ENCODE assay signal across 8 cellular contexts in genomic region chr15:85168642-85169173, GRCh38.
DNase-seq lines count a peak whose midpoint lies in the region; FAIRE-seq and TF ChIP-seq lines count a peak whose summit lies in the region.

No MANE protein-coding gene starts in this region.

- no peaks in the 10 kb centered on the region for H3K9me2 ChIP-seq in OCI-LY7 (ENCODE audit: insufficient read depth, low read length)

- no peak overlapping the region for H3K9ac ChIP-seq in astrocyte (ENCODE audit: low read length)

- POLR2A ChIA-PET in OCI-LY7 (lab: Charles Lee): interaction anchor here (0.6 to 0.8 kb wide), 2 partner anchors 212 to 412 kb away, joined by 3 read pairs; no protein-coding TSS in a partner anchor

- no peak for DNase-seq in AG10803 (ENCODE audit: low read depth)
- DNase-seq in H4 (ENCODE audit: low spot score): peak; percentile 18
- peak; percentile 47 for DNase-seq in OCI-LY7 (ENCODE audit: low spot score)
- DNase-seq in astrocyte (ENCODE audit: low read depth): no peak
- DNase-seq in kidney epithelial cell (ENCODE audit: low read depth): no peak
- DNase-seq in stimulated activated CD8-positive, alpha-beta memory T cell treated with anti-CD3 and anti-CD28 coated beads, Interleukin-15, amount 100 ng/mL, for 1 hour (ENCODE audit: low read depth): peak; percentile 18
- no peak for DNase-seq in RKO (ENCODE audit: low spot score)
- DNase-seq in MV-4-11 (lab: John Stamatoyannopoulos, UW): no peak

- no peak for FAIRE-seq in astrocyte (lab: Jason Lieb, UNC)

- no peak overlapping the region for H3K4me3 Mint-ChIP-seq in astrocyte (ENCODE audit: unreplicated experiment)

- H3K4me1 ChIP-seq in OCI-LY7 (ENCODE audit: insufficient read depth, low read length, poor library complexity, severe bottlenecking): no peaks in the 10 kb centered on the region
- peaks cover 6% of the 10 kb centered on the region for H3K4me1 ChIP-seq in astrocyte (ENCODE audit: insufficient read depth, low read length)

- H3K27me3 ChIP-seq in astrocyte (ENCODE audit: insufficient read depth, low read length) (no peaks in the 10 kb centered on the region), kidney epithelial cell (ENCODE audit: control insufficient read depth, insufficient read depth, low read length) (no peaks in the 10 kb centered on the region)

- H3K4me3 ChIP-seq in AG10803 (ENCODE audit: low read length) (no peak overlapping the region), OCI-LY7 (ENCODE audit: low read depth, low read length, poor library complexity, severe bottlenecking) (no peak overlapping the region), astrocyte (ENCODE audit: insufficient read depth, low read depth, low read length) (peak overlapping the region; percentile 39), kidney epithelial cell (ENCODE audit: low read depth, low read length) (peak overlapping the region; percentile 29)

- CTCF ChIA-PET in OCI-LY7 (lab: Charles Lee; ENCODE audit: unreplicated experiment): no interaction called here

- H3K9me3 Mint-ChIP-seq in astrocyte (ENCODE audit: unreplicated experiment): peaks cover 40% of the 10 kb centered on the region

- intact Hi-C loops in OCI-LY7 (cut with micrococcal nuclease; ENCODE audit: unreplicated experiment): loop anchor here (10.0 kb wide), 2 partner anchors 324 to 584 kb away; no protein-coding TSS in a partner anchor

- H3K79me2 ChIP-seq in OCI-LY7 (ENCODE audit: insufficient read depth, low read depth, low read length): no peaks in the 10 kb centered on the region
- no peaks in the 10 kb centered on the region for H3K79me2 ChIP-seq in astrocyte (ENCODE audit: insufficient read depth, low read length)

- H3K4me2 ChIP-seq in OCI-LY7 (ENCODE audit: low read length): peak overlapping the region; percentile 48; the same call in 1 of the 2 replicates
- H3K4me2 ChIP-seq in astrocyte (ENCODE audit: low read length): peak overlapping the region; percentile 80

- H3K27me3 Mint-ChIP-seq in astrocyte (ENCODE audit: low read depth, unreplicated experiment): no peaks in the 10 kb centered on the region

- H3K36me3 Mint-ChIP-seq in astrocyte (ENCODE audit: low read depth, unreplicated experiment): peaks cover 6% of the 10 kb centered on the region

- no peaks in the 10 kb centered on the region for H3K4me1 Mint-ChIP-seq in astrocyte (ENCODE audit: low read depth, unreplicated experiment)

- no peaks in the 10 kb centered on the region for H3K36me3 ChIP-seq in OCI-LY7 (ENCODE audit: insufficient read depth, low read length)
- H3K36me3 ChIP-seq in astrocyte (ENCODE audit: insufficient read depth, low read length): no peaks in the 10 kb centered on the region
- H3K36me3 ChIP-seq in kidney epithelial cell (ENCODE audit: control insufficient read depth, insufficient read depth, low read length): no peaks in the 10 kb centered on the region

- H3K27ac ChIP-seq in OCI-LY7 (ENCODE audit: low read depth, low read length, poor library complexity, severe bottlenecking) (no peak overlapping the region), astrocyte (ENCODE audit: low read depth, low read length) (no peak overlapping the region)

- H4K20me1 ChIP-seq in OCI-LY7 (ENCODE audit: insufficient read depth, low read length) (no peaks in the 10 kb centered on the region), astrocyte (ENCODE audit: insufficient read depth, low read length) (no peaks in the 10 kb centered on the region)

- TF ChIP-seq CTCF in AG10803 (conservative IDR thresholded peaks at IDR 0.05; ENCODE audit: low read length) (peak; percentile 38), OCI-LY7 (conservative IDR thresholded peaks at IDR 0.05; ENCODE audit: low read length) (peak; percentile 79), astrocyte (IDR thresholded peaks at IDR 0.05; ENCODE audit: insufficient read depth, low read depth, low read length) (peak; percentile 39), kidney epithelial cell (IDR thresholded peaks at IDR 0.05; ENCODE audit: insufficient read depth, low read length, poor library complexity, severe bottlenecking) (peak; percentile 77)

- H3K9me3 ChIP-seq in OCI-LY7 (ENCODE audit: low read length) (peaks cover 12% of the 10 kb centered on the region; the same call in 1 of the 2 replicates), astrocyte (ENCODE audit: insufficient read depth, low read depth, low read length) (peaks cover 15% of the 10 kb centered on the region)

- no peak overlapping the region for H3K27ac Mint-ChIP-seq in astrocyte (ENCODE audit: unreplicated experiment)

- H2AFZ ChIP-seq in OCI-LY7 (ENCODE audit: low read length) (0 out of 2 replicates have a peak overlapping the region, but pooled peaks have one; percentile 10), astrocyte (ENCODE audit: low read depth, low read length) (peak overlapping the region; percentile 60)

- BruUV-seq in OCI-LY7 (replicated peaks; lab: Mats Ljungman, UMichigan): no TSS peak

Comparison
In these comparisons a context has a peak if more than half of its experiments do, and no peak if none do; other contexts are left out.
1. DNase-seq: peak in H4 (single experiment), OCI-LY7 (single experiment) and stimulated activated CD8-positive, alpha-beta memory T cell treated with anti-CD3 and anti-CD28 coated beads, Interleukin-15, amount 100 ng/mL, for 1 hour (single experiment); none in AG10803 (single experiment), astrocyte (single experiment), kidney epithelial cell (single experiment), RKO (single experiment) and MV-4-11 (single experiment).
2. H3K4me3 ChIP-seq: peak in astrocyte (single experiment) and kidney epithelial cell (single experiment); none in AG10803 (single experiment) and OCI-LY7 (single experiment).
3. Peak in every context shown above with its lines, with median percentiles within 50 percentile points of each other: CTCF ChIP-seq.